ENCODE assay signal across 11 cellular contexts in genomic region chr4:13888112-13888511, GRCh38.
A peak's percentile ranks its signal among the peaks of the same experiment; 100 is the strongest.
DNase-seq lines count a peak whose midpoint lies in the region; ATAC-seq and TF ChIP-seq lines count a peak whose summit lies in the region.
"Had no signal": no experiment of that assay in that cellular context is flagged by ENCODE, and none has a peak within 500 bp of the region (broad histone marks: within the 10 kb centered on the region; RNA-seq: fewer than 3 reads in every experiment).

No MANE protein-coding gene starts in this region.

- WGBS in psoas muscle, 3 donors, result 17 to 21% (median 20%) methylated on average over 1 of the region's 1 CpG

- no peak for TF ChIP-seq CTCF in psoas muscle (IDR thresholded peaks at IDR 0.05)

- intact Hi-C loops in psoas muscle (cut with DNase I), result no loop called here

- no peak overlapping the region for H2AFZ ChIP-seq in ACC112 (ENCODE audit: low read length, unreplicated experiment)

- H3K27ac ChIP-seq in ACC112 (ENCODE audit: low read depth, low read length) (peak overlapping the region; percentile 100), psoas muscle (no peak overlapping the region)
- H3K27ac ChIP-seq: Peyer's patch, uterus had no signal

- H3K9me3 ChIP-seq in psoas muscle, result no peaks in the 10 kb centered on the region
- H3K9me3 ChIP-seq: Peyer's patch, uterus had no signal

- no peak for ATAC-seq in psoas muscle
- ATAC-seq: natural killer cell treated with Interleukin-12 subunit alpha and Interleukin-12 subunit beta and Interleukin-15 and Interleukin-18, amount 100 ng/mL, for 72 hours had no signal

- peaks cover 2% of the 10 kb centered on the region for H3K79me2 ChIP-seq in ACC112 (ENCODE audit: control insufficient read depth, insufficient read depth, low read length, unreplicated experiment)

- no peaks in the 10 kb centered on the region for H3K36me3 ChIP-seq in ACC112 (ENCODE audit: insufficient read depth, low read length)
- H3K36me3 ChIP-seq in psoas muscle (ENCODE audit: insufficient read depth in 1 of 2, low read depth in 1 of 2), result no peaks in the 10 kb centered on the region
- H3K36me3 ChIP-seq: Peyer's patch, uterus had no signal

- no peaks in the 10 kb centered on the region for H3K27me3 ChIP-seq in ACC112 (ENCODE audit: insufficient read depth, low read length)
- H3K27me3 ChIP-seq in psoas muscle (ENCODE audit: insufficient read depth in 3 of 3, low read length in 2 of 3), result no peaks in the 10 kb centered on the region
- H3K27me3 ChIP-seq: Peyer's patch, uterus had no signal

- DNase-seq in HS-27A (ENCODE audit: low read depth), result peak; percentile 75
- DNase-seq in brain pericyte (ENCODE audit: low read depth, low spot score), result peak; percentile 57
- DNase-seq in hepatic stellate cell (ENCODE audit: low spot score), result peak; percentile 33
- no peak for DNase-seq in stimulated activated naive CD4-positive, alpha-beta T cell treated with Interleukin-2 at 50 U/mL for 16 hours (lab: John Stamatoyannopoulos, UW)
- DNase-seq in cerebellar cortex (ENCODE audit: low spot score), result no peak
- no peak for DNase-seq in psoas muscle
- DNase-seq in DMS 273 (lab: John Stamatoyannopoulos, UW; ENCODE audit: unreplicated experiment), result no peak
- DNase-seq: Peyer's patch, uterus had no signal

- H3K4me1 ChIP-seq in ACC112 (ENCODE audit: control insufficient read depth, insufficient read depth, low read length, unreplicated experiment), result peaks cover 43% of the 10 kb centered on the region
- H3K4me1 ChIP-seq in psoas muscle, result no peaks in the 10 kb centered on the region
- H3K4me1 ChIP-seq: Peyer's patch, uterus had no signal

- H3K4me3 ChIP-seq in ACC112 (ENCODE audit: low read depth, low read length) (no peak overlapping the region), psoas muscle (no peak overlapping the region)
- H3K4me3 ChIP-seq: Peyer's patch, uterus had no signal

Comparison
In these comparisons a context has a peak if more than half of its experiments do, and no peak if none do; other contexts are left out.
1. DNase-seq: peak in HS-27A (single experiment), brain pericyte (single experiment) and hepatic stellate cell (single experiment); none in stimulated activated naive CD4-positive, alpha-beta T cell treated with Interleukin-2 at 50 U/mL for 16 hours (single experiment), cerebellar cortex (single experiment), psoas muscle (0 of 2) and DMS 273 (single experiment).